In genomic region chr10:52668024-52668423, GRCh38 we compare ENCODE assay signal across 3 cellular contexts.
TF ChIP-seq lines count a peak whose summit lies in the region.

No MANE protein-coding gene starts in this region.

TF ChIP-seq in SK-N-SH, 30 proteins besides CTCF, POLR2A, EP300 and RAD21:
- TF ChIP-seq GATA2 (CRISPR knock-in tag; IDR thresholded peaks at IDR 0.05) = no peak
- no peak for TF ChIP-seq YY1 (IDR thresholded peaks at IDR 0.05; ENCODE audit: low read depth)
- TF ChIP-seq, protein P1, sequence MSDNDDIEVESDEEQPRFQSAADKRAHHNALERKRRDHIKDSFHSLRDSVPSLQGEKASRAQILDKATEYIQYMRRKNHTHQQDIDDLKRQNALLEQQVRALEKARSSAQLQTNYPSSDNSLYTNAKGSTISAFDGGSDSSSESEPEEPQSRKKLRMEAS (IDR thresholded peaks at IDR 0.05; ENCODE audit: low read depth) = no peak
- peak; percentile 33; the same call in 1 of the 2 replicates for TF ChIP-seq TCF12 (IDR thresholded peaks at IDR 0.05)
- no peak for TF ChIP-seq NFIC (IDR thresholded peaks at IDR 0.05; ENCODE audit: borderline replicate concordance)
- no peak for TF ChIP-seq REST (IDR thresholded peaks at IDR 0.05; ENCODE audit: low read depth, low read length)
- peak; percentile 11; the same call in 1 of the 2 replicates for TF ChIP-seq JUND (IDR thresholded peaks at IDR 0.05)
- no peak for TF ChIP-seq ELF1 (IDR thresholded peaks at IDR 0.05)
- TF ChIP-seq FOSL2 (IDR thresholded peaks at IDR 0.05; ENCODE audit: borderline replicate concordance, low read depth) = peak; percentile 16; the same call in 1 of the 2 replicates
- TF ChIP-seq SMC3 (IDR thresholded peaks at IDR 0.05; ENCODE audit: low read depth, low read length) = no peak

TF ChIP-seq in endothelial cell of umbilical vein, 7 proteins besides CTCF, POLR2A, EP300 and RAD21:
- TF ChIP-seq POLR2AphosphoS5 (IDR thresholded peaks at IDR 0.05; ENCODE audit: insufficient read depth, low read depth, low read length) (peak; percentile 37), MYC (IDR thresholded peaks at IDR 0.05; ENCODE audit: low read depth, low read length) (no peak), EZH2 (IDR thresholded peaks at IDR 0.05; ENCODE audit: borderline replicate concordance, low read depth, low read length, severe bottlenecking) (no peak), FOS (IDR thresholded peaks at IDR 0.05; ENCODE audit: borderline replicate concordance, insufficient read depth, low read length) (peak; percentile 31), GATA2 (IDR thresholded peaks at IDR 0.05; ENCODE audit: insufficient read depth, insufficient read length, low read depth, low read length) (peak; percentile 29), JUN (IDR thresholded peaks at IDR 0.05; ENCODE audit: borderline replicate concordance, insufficient read depth, insufficient read length, low read depth) (peak; percentile 78)
- TF ChIP-seq, protein P1 (IDR thresholded peaks at IDR 0.05; ENCODE audit: insufficient read depth, insufficient read length) = no peak

TF ChIP-seq in WTC11, 78 proteins besides CTCF, POLR2A, EP300 and RAD21:
- TF ChIP-seq NR1H2 (CRISPR knock-in tag; IDR thresholded peaks at IDR 0.05) (no peak), SOX15 (CRISPR knock-in tag; IDR thresholded peaks at IDR 0.05) (no peak), GTF2I (CRISPR knock-in tag; conservative IDR thresholded peaks at IDR 0.05) (no peak), NFATC4 (CRISPR knock-in tag; IDR thresholded peaks at IDR 0.05) (no peak), USF2 (CRISPR knock-in tag; IDR thresholded peaks at IDR 0.05) (no peak), TP53 (CRISPR knock-in tag; IDR thresholded peaks at IDR 0.05) (no peak), PRDM15 (CRISPR knock-in tag; IDR thresholded peaks at IDR 0.05) (no peak), PRRX2 (CRISPR knock-in tag; IDR thresholded peaks at IDR 0.05) (no peak), ZBTB43 (CRISPR knock-in tag; IDR thresholded peaks at IDR 0.05) (no peak), IRF2 (CRISPR knock-in tag; IDR thresholded peaks at IDR 0.05; ENCODE audit: borderline replicate concordance, low read depth) (no peak), ZNF425 (CRISPR knock-in tag; conservative IDR thresholded peaks at IDR 0.05) (no peak), RELA (CRISPR knock-in tag; IDR thresholded peaks at IDR 0.05; ENCODE audit: borderline replicate concordance) (no peak), ATF6 (CRISPR knock-in tag; IDR thresholded peaks at IDR 0.05) (no peak), FOXJ3 (CRISPR knock-in tag; IDR thresholded peaks at IDR 0.05; ENCODE audit: borderline replicate concordance) (no peak), JAZF1 (CRISPR knock-in tag; IDR thresholded peaks at IDR 0.05) (no peak), ATF2 (CRISPR knock-in tag; IDR thresholded peaks at IDR 0.05; ENCODE audit: borderline replicate concordance, low read depth) (no peak), KAT7 (CRISPR knock-in tag; IDR thresholded peaks at IDR 0.05; ENCODE audit: borderline replicate concordance) (no peak)
- TF ChIP-seq, protein P2, sequence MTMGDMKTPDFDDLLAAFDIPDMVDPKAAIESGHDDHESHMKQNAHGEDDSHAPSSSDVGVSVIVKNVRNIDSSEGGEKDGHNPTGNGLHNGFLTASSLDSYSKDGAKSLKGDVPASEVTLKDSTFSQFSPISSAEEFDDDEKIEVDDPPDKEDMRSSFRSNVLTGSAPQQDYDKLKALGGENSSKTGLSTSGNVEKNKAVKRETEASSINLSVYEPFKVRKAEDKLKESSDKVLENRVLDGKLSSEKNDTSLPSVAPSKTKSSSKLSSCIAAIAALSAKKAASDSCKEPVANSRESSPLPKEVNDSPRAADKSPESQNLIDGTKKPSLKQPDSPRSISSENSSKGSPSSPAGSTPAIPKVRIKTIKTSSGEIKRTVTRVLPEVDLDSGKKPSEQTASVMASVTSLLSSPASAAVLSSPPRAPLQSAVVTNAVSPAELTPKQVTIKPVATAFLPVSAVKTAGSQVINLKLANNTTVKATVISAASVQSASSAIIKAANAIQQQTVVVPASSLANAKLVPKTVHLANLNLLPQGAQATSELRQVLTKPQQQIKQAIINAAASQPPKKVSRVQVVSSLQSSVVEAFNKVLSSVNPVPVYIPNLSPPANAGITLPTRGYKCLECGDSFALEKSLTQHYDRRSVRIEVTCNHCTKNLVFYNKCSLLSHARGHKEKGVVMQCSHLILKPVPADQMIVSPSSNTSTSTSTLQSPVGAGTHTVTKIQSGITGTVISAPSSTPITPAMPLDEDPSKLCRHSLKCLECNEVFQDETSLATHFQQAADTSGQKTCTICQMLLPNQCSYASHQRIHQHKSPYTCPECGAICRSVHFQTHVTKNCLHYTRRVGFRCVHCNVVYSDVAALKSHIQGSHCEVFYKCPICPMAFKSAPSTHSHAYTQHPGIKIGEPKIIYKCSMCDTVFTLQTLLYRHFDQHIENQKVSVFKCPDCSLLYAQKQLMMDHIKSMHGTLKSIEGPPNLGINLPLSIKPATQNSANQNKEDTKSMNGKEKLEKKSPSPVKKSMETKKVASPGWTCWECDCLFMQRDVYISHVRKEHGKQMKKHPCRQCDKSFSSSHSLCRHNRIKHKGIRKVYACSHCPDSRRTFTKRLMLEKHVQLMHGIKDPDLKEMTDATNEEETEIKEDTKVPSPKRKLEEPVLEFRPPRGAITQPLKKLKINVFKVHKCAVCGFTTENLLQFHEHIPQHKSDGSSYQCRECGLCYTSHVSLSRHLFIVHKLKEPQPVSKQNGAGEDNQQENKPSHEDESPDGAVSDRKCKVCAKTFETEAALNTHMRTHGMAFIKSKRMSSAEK (CRISPR knock-in tag; IDR thresholded peaks at IDR 0.05; ENCODE audit: borderline replicate concordance) = no peak
